Comparison of ENCODE assay signal across 11 cellular contexts in genomic region chr11:22433066-22433450, GRCh38.
DNase-seq lines count a peak whose midpoint lies in the region; ATAC-seq, FAIRE-seq and TF ChIP-seq lines count a peak whose summit lies in the region.
"Had no signal": no experiment of that assay in that cellular context is flagged by ENCODE, and none has a peak within 500 bp of the region (broad histone marks: within the 10 kb centered on the region; RNA-seq: fewer than 3 reads in every experiment).

No MANE protein-coding gene starts in this region.

- H3K27me3 Mint-ChIP-seq in osteocyte (ENCODE audit: unreplicated experiment), result no peaks in the 10 kb centered on the region

- ATAC-seq in sciatic nerve, result peak; percentile 62
- no peak for ATAC-seq in HG03432 (IDR thresholded peaks at IDR 0.05; ENCODE audit: unreplicated experiment)

- H3K4me1 Mint-ChIP-seq in osteocyte (ENCODE audit: unreplicated experiment), result no peaks in the 10 kb centered on the region

- peak; percentile 5 for DNase-seq in Daoy (ENCODE audit: low read depth)
- no peak for DNase-seq in SJCRH30
- no peak for DNase-seq in fibroblast of pulmonary artery (ENCODE audit: low read depth)
- DNase-seq in sciatic nerve (ENCODE audit: low spot score), result no peak
- DNase-seq in GM19239 (ENCODE audit: insufficient read length, low spot score), result no peak
- DNase-seq in osteocyte (ENCODE audit: extremely low spot score, unreplicated experiment), result no peak
- DNase-seq in HK-2 (ENCODE audit: unreplicated experiment), result no peak
- DNase-seq: activated B cell treated with CpG ODN at 0.5 μM for 24 hours, Karpas-422 had no signal

- intact Hi-C loops in sciatic nerve (cut with DNase I), result no loop called here

- H3K9me3 ChIP-seq in SJCRH30 (replicated peaks), result peaks cover 9% of the 10 kb centered on the region; the same call in 1 of the 2 replicates

- H3K4me3 Mint-ChIP-seq in osteocyte (ENCODE audit: unreplicated experiment), result no peak overlapping the region
- H3K4me3 Mint-ChIP-seq: activated B cell treated with CpG ODN at 0.5 μM for 24 hours had no signal

- TF ChIP-seq CTCF in fibroblast of pulmonary artery (IDR thresholded peaks at IDR 0.05; ENCODE audit: low read length, missing control alignments) (no peak), osteocyte (IDR thresholded peaks at IDR 0.05) (no peak)

- no peak overlapping the region for H3K27ac Mint-ChIP-seq in osteocyte (ENCODE audit: unreplicated experiment)
- H3K27ac Mint-ChIP-seq: activated B cell treated with CpG ODN at 0.5 μM for 24 hours had no signal

- H3K36me3 Mint-ChIP-seq in osteocyte (ENCODE audit: unreplicated experiment), result no peaks in the 10 kb centered on the region

- H3K4me3 ChIP-seq in SJCRH30 (peak overlapping the region; percentile 51), fibroblast of pulmonary artery (replicated peaks; ENCODE audit: low read depth, low read length) (peak overlapping the region; percentile 48)

- FAIRE-seq in GM19239 (lab: Jason Lieb, UNC), result no peak
- FAIRE-seq: frontal cortex had no signal

- H3K27ac ChIP-seq in SJCRH30, result peak overlapping the region; percentile 69

- H3K9me3 Mint-ChIP-seq in osteocyte (ENCODE audit: unreplicated experiment), result peaks cover 4% of the 10 kb centered on the region

- H3K4me1 ChIP-seq in SJCRH30, result no peaks in the 10 kb centered on the region

- H3K27me3 ChIP-seq in SJCRH30, result no peaks in the 10 kb centered on the region

- H3K36me3 ChIP-seq in SJCRH30, result no peaks in the 10 kb centered on the region
